34 cellular contexts compared by ENCODE assay signal in genomic region chr14:25574949-25575348, GRCh38.
"Had no signal": no experiment of that assay in that cellular context is flagged by ENCODE, and none has a peak within 500 bp of the region (broad histone marks: within the 10 kb centered on the region; RNA-seq: fewer than 3 reads in every experiment).

No MANE protein-coding gene starts in this region.

- DNase-seq: MG63, MM.1S, MV-4-11, NCI-H1048, NCI-H1092, NCI-H1092 treated with DMSO at 0.1 percent for 48 hours, NCI-H1105, NCI-H1105 treated with DMSO at 0.1 percent for 48 hours, NCI-H1417 treated with DMSO at 0.1 percent for 48 hours, NCI-H1436, NCI-H1436 treated with DMSO at 0.1 percent for 48 hours, NCI-H146, NCI-H1694, NCI-H1694 treated with DMSO at 0.1 percent for 48 hours, NCI-H187, NCI-H187 treated with DMSO at 0.1 percent for 48 hours, NCI-H1930, NCI-H2029, NCI-H2029 treated with DMSO at 0.1 percent for 48 hours, NCI-H2081, NCI-H2081 treated with DMSO at 0.1 percent for 48 hours, NCI-H2107, NCI-H2171, NCI-H2171 treated with DMSO at 0.1 percent for 48 hours, NCI-H2227 treated with DMSO at 0.1 percent for 48 hours, NCI-H226, NCI-H345, NCI-H446, NCI-H446 treated with DMSO at 0.1 percent for 48 hours, NCI-H510A, NCI-H510A treated with DMSO at 0.1 percent for 48 hours, NCI-H524, NCI-H524 treated with DMSO at 0.1 percent for 48 hours, NCI-H526 had no signal

- H3K9me3 ChIP-seq: MG63 had no signal

- H3K36me3 ChIP-seq: MG63 had no signal

- H3K4me3 ChIP-seq: MG63 had no signal

- H3K27me3 ChIP-seq: MG63 had no signal
